Comparison of ENCODE assay signal across 8 cellular contexts in genomic region chr6:29964904-29965872, GRCh38. TPM values are rescaled to one million over a fixed set of nuclear protein-coding genes. Genes with fewer than 3 reads are reported as not detected.
DNase-seq lines count a peak whose midpoint lies in the region; ATAC-seq and TF ChIP-seq lines count a peak whose summit lies in the region.

No MANE protein-coding gene starts in this region.

- H3K9ac ChIP-seq in SK-N-MC (ENCODE audit: insufficient read length), result peak overlapping the region; percentile 72

- no peaks in the 10 kb centered on the region for H3K27me3 Mint-ChIP-seq in osteocyte (ENCODE audit: unreplicated experiment)

- H3K9me3 Mint-ChIP-seq in activated naive CD4-positive, alpha-beta T cell treated with anti-CD3 and anti-CD28 coated beads, Interleukin-2, amount 50 U/mL, for 72 hours, result no peaks in the 10 kb centered on the region
- no peaks in the 10 kb centered on the region for H3K9me3 Mint-ChIP-seq in osteocyte (ENCODE audit: unreplicated experiment)

- peak in 1 of 4 donors; percentile 64 for TF ChIP-seq EP300 in upper lobe of left lung (IDR thresholded peaks at IDR 0.05)

- H3K4me3 Mint-ChIP-seq in osteocyte (ENCODE audit: unreplicated experiment), result peak overlapping the region; percentile 75

- H3K4me1 ChIP-seq in upper lobe of left lung, result peaks cover 40 to 45% (median 44%) of the 10 kb centered on the region in 4 donors

- DNase-seq in GM03348 (ENCODE audit: low spot score) (peak; percentile 65), HFF-Myc (ENCODE audit: extremely low read depth, low read depth) (peak; percentile 77), MV-4-11 (lab: John Stamatoyannopoulos, UW) (peak; percentile 98), SK-N-MC (ENCODE audit: low read depth, low spot score) (peak; percentile 76), head of caudate nucleus (peak in 41 of 42 donors; percentile 31 to 87 (median 66)), osteocyte (ENCODE audit: extremely low spot score, unreplicated experiment) (no peak), upper lobe of left lung (peak in 1 of 2 donors; percentile 95)
- peak; percentile 67 to 79 for DNase-seq in activated naive CD4-positive, alpha-beta T cell treated with anti-CD3 and anti-CD28 coated beads, Interleukin-2, amount 50 U/mL, for 72 hours (ENCODE audit: low spot score in 2 of 2)

- H3K27me3 ChIP-seq in upper lobe of left lung, result no peaks in the 10 kb centered on the region

- H3K4me1 Mint-ChIP-seq in osteocyte (ENCODE audit: unreplicated experiment), result peaks cover 44% of the 10 kb centered on the region

- H3K27ac ChIP-seq in SK-N-MC (peak overlapping the region; percentile 98), upper lobe of left lung (peak overlapping the region; percentile 87 to 92 (median 88))

- peak overlapping the region; percentile 81 to 95 for H3K27ac Mint-ChIP-seq in activated naive CD4-positive, alpha-beta T cell treated with anti-CD3 and anti-CD28 coated beads, Interleukin-2, amount 50 U/mL, for 72 hours
- H3K27ac Mint-ChIP-seq in osteocyte (ENCODE audit: unreplicated experiment), result peak overlapping the region; percentile 95

- H3K9me3 ChIP-seq in SK-N-MC (ENCODE audit: low read depth, low read length), result no peaks in the 10 kb centered on the region
- H3K9me3 ChIP-seq in upper lobe of left lung, result no peaks in the 10 kb centered on the region

- H3K36me3 Mint-ChIP-seq in activated naive CD4-positive, alpha-beta T cell treated with anti-CD3 and anti-CD28 coated beads, Interleukin-2, amount 50 U/mL, for 72 hours, result peaks cover 5 to 7% of the 10 kb centered on the region in 2 donors
- no peaks in the 10 kb centered on the region for H3K36me3 Mint-ChIP-seq in osteocyte (ENCODE audit: unreplicated experiment)

- H3K36me3 ChIP-seq in SK-N-MC (ENCODE audit: insufficient read depth, low read length) (no peaks in the 10 kb centered on the region), upper lobe of left lung (no peaks in the 10 kb centered on the region)

- ATAC-seq in activated naive CD4-positive, alpha-beta T cell treated with anti-CD3 and anti-CD28 coated beads, Interleukin-2, amount 50 U/mL, for 72 hours, result peak; percentile 96 to 98
- ATAC-seq in upper lobe of left lung (ENCODE audit: low FRiP score in 2 of 2), result peak; percentile 85 to 93

- intact Hi-C loops in head of caudate nucleus (cut with DNase I), result no loop called here

- 1 to 3% methylated on average over 9 of the region's 9 CpGs for WGBS in upper lobe of left lung, 2 donors

- no peak for TF ChIP-seq CTCF in HFF-Myc (IDR thresholded peaks at IDR 0.05; ENCODE audit: low read depth, low read length, missing control alignments)
- no peak for TF ChIP-seq CTCF in osteocyte (IDR thresholded peaks at IDR 0.05)
- TF ChIP-seq CTCF in upper lobe of left lung (IDR thresholded peaks at IDR 0.05), result no peak

- H3K4me3 ChIP-seq in HFF-Myc (replicated peaks; ENCODE audit: low read depth, low read length) (peak overlapping the region; percentile 50), SK-N-MC (peak overlapping the region; percentile 73), upper lobe of left lung (peak overlapping the region in 3 of 4 donors; percentile 34 to 48 (median 47))

- TF ChIP-seq POLR2A in upper lobe of left lung (IDR thresholded peaks at IDR 0.05), result peak in 2 of 4 donors; percentile 41 to 73

RNA-seq across cellular contexts. Expression of gene HLA-A, which starts 22.9 kb away (rescaled TPM):
- 1,000 to 10,000 TPM; 1,088 to 2,034 TPM for total RNA-seq in activated naive CD4-positive, alpha-beta T cell treated with anti-CD3 and anti-CD28 coated beads, Interleukin-2, amount 50 U/mL, for 72 hours
- total RNA-seq in osteocyte, result 293 and 316 TPM in 2 replicates
- total RNA-seq in upper lobe of left lung, result 1,000 to 10,000 TPM in 3 of 6 donors, 100 to 1,000 TPM in 3; 497 to 1,319 (median 949) TPM
